Comparison of ENCODE assay signal across 27 cellular contexts in genomic region chr11:13309156-13309555, GRCh38.
"Had no signal": no experiment of that assay in that cellular context is flagged by ENCODE, and none has a peak within 500 bp of the region (broad histone marks: within the 10 kb centered on the region; RNA-seq: fewer than 3 reads in every experiment).

No MANE protein-coding gene starts in this region.

- H3K27me3 ChIP-seq: neural progenitor cell, ovary, right lobe of liver, sigmoid colon, suprapubic skin, testis, tibial artery, transverse colon, upper lobe of right lung, uterus had no signal

- DNase-seq: natural killer cell; occipital lobe; ovary; posterior cingulate gyrus; psoas muscle; right cardiac atrium; right lobe of liver; sigmoid colon; small intestine; stimulated activated CD4-positive, alpha-beta T cell treated with anti-CD3 and anti-CD28 coated beads, Interleukin-12 subunit alpha, Interleukin-12 subunit beta, amount 100 ng/mL, for 4 hours; stimulated activated CD4-positive, alpha-beta T cell treated with anti-CD3 and anti-CD28 coated beads, Interleukin-1b, Interleukin-23, amount 100 ng/mL, for 48 hours; stimulated activated CD4-positive, alpha-beta T cell treated with anti-CD3 and anti-CD28 coated beads, Interleukin-4, amount 100 ng/mL, for 1 hour; stimulated activated CD4-positive, alpha-beta T cell treated with anti-CD3 and anti-CD28 coated beads, Interleukin-4, amount 100 ng/mL, for 4 hours; stimulated activated CD8-positive, alpha-beta memory T cell treated with anti-CD3 and anti-CD28 coated beads, Interleukin-4, amount 100 ng/mL, for 48 hours; stimulated activated naive CD4-positive, alpha-beta T cell; stimulated activated naive CD8-positive, alpha-beta T cell treated with anti-CD3 and anti-CD28 coated beads, Interleukin-15, amount 100 ng/mL, for 72 hours; stimulated activated naive CD8-positive, alpha-beta T cell treated with anti-CD3 and anti-CD28 coated beads, Interleukin-15, Interleukin-2, amounts not matched to agents 100 U/mL and 50 U/mL, for 24 hours; substantia nigra; testis; tibial artery; transverse colon; upper lobe of right lung; uterus had no signal

- H3K4me2 ChIP-seq: neural progenitor cell had no signal

- H2AFZ ChIP-seq: neural progenitor cell, parathyroid adenoma had no signal

- FAIRE-seq: small intestine had no signal

- H3K9ac ChIP-seq: neural progenitor cell, parathyroid adenoma had no signal

- H3K4me3 ChIP-seq: neural progenitor cell, ovary, psoas muscle, right lobe of liver, sigmoid colon, suprapubic skin, testis, tibial artery, transverse colon, upper lobe of right lung, uterus had no signal

- H3K36me3 ChIP-seq: neural progenitor cell, ovary, sigmoid colon, suprapubic skin, transverse colon, upper lobe of right lung, uterus had no signal

- ATAC-seq: natural killer cell; psoas muscle; right cardiac atrium; right lobe of liver; stimulated activated memory B cell treated with anti-CD40 and anti-IgM and Interleukin-4, amounts not matched to agents 10 μg/mL and 1 μg/mL and 100 μg/mL, for 72 hours; upper lobe of right lung had no signal

- H3K9me3 ChIP-seq: ovary, psoas muscle, right lobe of liver, sigmoid colon, suprapubic skin, testis, tibial artery, transverse colon, upper lobe of right lung, uterus had no signal

- H3K27ac ChIP-seq: neural progenitor cell, ovary, parathyroid adenoma, psoas muscle, right lobe of liver, sigmoid colon, suprapubic skin, testis, tibial artery, transverse colon, upper lobe of right lung, uterus had no signal

- H3K4me1 ChIP-seq: testis had no signal
